15 cellular contexts compared by ENCODE assay signal in genomic region chr3:64353256-64353655, GRCh38.
A peak's percentile ranks its signal among the peaks of the same experiment; 100 is the strongest.
DNase-seq lines count a peak whose midpoint lies in the region; ATAC-seq, FAIRE-seq and TF ChIP-seq lines count a peak whose summit lies in the region.
"Had no signal": no experiment of that assay in that cellular context is flagged by ENCODE, and none has a peak within 500 bp of the region (broad histone marks: within the 10 kb centered on the region; RNA-seq: fewer than 3 reads in every experiment).

No MANE protein-coding gene starts in this region.

- H3K27me3 ChIP-seq in MM.1S (replicated peaks; ENCODE audit: insufficient read depth, low read length) = no peaks in the 10 kb centered on the region
- no peaks in the 10 kb centered on the region for H3K27me3 ChIP-seq in bronchial epithelial cell (ENCODE audit: control insufficient read depth, insufficient read depth, low read length)
- no peaks in the 10 kb centered on the region for H3K27me3 ChIP-seq in left lung
- H3K27me3 ChIP-seq in stomach smooth muscle (ENCODE audit: control insufficient read depth in 1 of 2, insufficient read depth in 2 of 2, low read length in 2 of 2) = no peaks in the 10 kb centered on the region

- peaks cover 61% of the 10 kb centered on the region for H3K4me1 ChIP-seq in MM.1S (ENCODE audit: low read length)
- H3K4me1 ChIP-seq in left lung = peaks cover 13 to 52% of the 10 kb centered on the region in 2 donors
- peaks cover 33% of the 10 kb centered on the region for H3K4me1 ChIP-seq in stomach smooth muscle (ENCODE audit: control insufficient read depth, insufficient read depth, low read length)
- H3K4me1 ChIP-seq: parathyroid adenoma had no signal

- intact Hi-C loops in left lung (cut with DNase I) = no loop called here

- H3K36me3 ChIP-seq in MM.1S (replicated peaks; ENCODE audit: insufficient read depth, low read length) = no peaks in the 10 kb centered on the region
- H3K36me3 ChIP-seq in bronchial epithelial cell (ENCODE audit: control insufficient read depth, insufficient read depth, low read length) = no peaks in the 10 kb centered on the region
- H3K36me3 ChIP-seq in left lung = no peaks in the 10 kb centered on the region
- no peaks in the 10 kb centered on the region for H3K36me3 ChIP-seq in stomach smooth muscle (ENCODE audit: control insufficient read depth in 2 of 2, insufficient read depth in 2 of 2, low read length in 2 of 2)

- H4K20me1 ChIP-seq in MM.1S (ENCODE audit: insufficient read depth, low read length) = no peaks in the 10 kb centered on the region

- H3K4me2 ChIP-seq in MM.1S (ENCODE audit: low read depth, low read length) = peak overlapping the region; percentile 3; the same call in 1 of the 2 replicates

- no peak overlapping the region for H3K4me3 ChIP-seq in MM.1S (ENCODE audit: low read length)
- H3K4me3 ChIP-seq in bronchial epithelial cell (ENCODE audit: low read depth, low read length) = no peak overlapping the region
- H3K4me3 ChIP-seq in left lung = no peak overlapping the region
- H3K4me3 ChIP-seq in stomach smooth muscle (ENCODE audit: low read length in 2 of 2) = peak overlapping the region; percentile 30 to 33
- H3K4me3 ChIP-seq: coronary artery had no signal

- no peak for FAIRE-seq in bronchial epithelial cell (lab: Jason Lieb, UNC)

- no peaks in the 10 kb centered on the region for H3K79me2 ChIP-seq in MM.1S (ENCODE audit: low read length)
- H3K79me2 ChIP-seq: parathyroid adenoma had no signal

- TF ChIP-seq CTCF in MM.1S (IDR thresholded peaks at IDR 0.05; ENCODE audit: low read length) = no peak
- TF ChIP-seq CTCF in bronchial epithelial cell (IDR thresholded peaks at IDR 0.05; ENCODE audit: insufficient read depth, low read length, severe bottlenecking) = no peak
- no peak for TF ChIP-seq CTCF in left lung (IDR thresholded peaks at IDR 0.05)

- H3K9ac ChIP-seq in MM.1S (ENCODE audit: low read length) = no peak overlapping the region
- H3K9ac ChIP-seq in stomach smooth muscle (ENCODE audit: low read length in 2 of 2) = peak overlapping the region; percentile 13 to 14
- H3K9ac ChIP-seq: parathyroid adenoma had no signal

- H3K27ac ChIP-seq in MM.1S (ENCODE audit: low read length) (peak overlapping the region; percentile 27; the same call in 1 of the 2 replicates), left lung (peak overlapping the region; percentile 66 to 67), stomach smooth muscle (ENCODE audit: low read length) (peak overlapping the region; percentile 85)
- H3K27ac ChIP-seq: parathyroid adenoma had no signal

- ATAC-seq in left lung = no peak
- ATAC-seq: activated T-cell treated with anti-CD3 and anti-CD28 coated beads, Interleukin-2, amount 50 U/mL, for 72 hours had no signal

- no peak overlapping the region for H2AFZ ChIP-seq in MM.1S (ENCODE audit: low read length)
- H2AFZ ChIP-seq: parathyroid adenoma had no signal

- no peaks in the 10 kb centered on the region for H3K9me2 ChIP-seq in MM.1S (replicated peaks; ENCODE audit: insufficient read depth, low read length)

- H3F3A ChIP-seq in MM.1S (ENCODE audit: insufficient read depth, low read length) = peaks cover 30% of the 10 kb centered on the region

- H3K9me3 ChIP-seq in MM.1S (replicated peaks; ENCODE audit: insufficient read depth, low read length) = no peaks in the 10 kb centered on the region
- no peaks in the 10 kb centered on the region for H3K9me3 ChIP-seq in left lung
- H3K9me3 ChIP-seq in stomach smooth muscle (ENCODE audit: control insufficient read depth in 2 of 2, low read length in 2 of 2) = no peaks in the 10 kb centered on the region

- DNase-seq in MM.1S = peak; percentile 24
- peak; percentile 37 for DNase-seq in bronchial epithelial cell (ENCODE audit: low read depth)
- DNase-seq in left lung = no peak
- DNase-seq in RPMI8226 = no peak
- DNase-seq in kidney tubule cell (ENCODE audit: low spot score) = no peak
- DNase-seq in islet precursor cell = no peak
- no peak for DNase-seq in COR-L47 (lab: John Stamatoyannopoulos, UW)
- DNase-seq: activated T-cell treated with anti-CD3 and anti-CD28 coated beads, Interleukin-2, amount 50 U/mL, for 72 hours; NCI-H146; NCI-H774; Right ventricle myocardium superior; stimulated activated CD4-positive, alpha-beta T cell treated with anti-CD3 and anti-CD28 coated beads, Interleukin-12 subunit alpha, Interleukin-12 subunit beta, amount 100 ng/mL, for 4 hours had no signal

Comparison
In these comparisons a context has a peak if more than half of its experiments do, and no peak if none do; other contexts are left out.
1. DNase-seq: peak in MM.1S (single experiment) and bronchial epithelial cell (single experiment); none in left lung (0 of 2), RPMI8226 (single experiment), kidney tubule cell (single experiment), islet precursor cell (single experiment) and COR-L47 (single experiment).
2. H3K27ac ChIP-seq: peak in every context shown above with its lines; median percentile 85 in stomach smooth muscle; 66 in left lung; 27 in MM.1S.
3. H3K4me3 ChIP-seq: peak in stomach smooth muscle (2 of 2); none in MM.1S (single experiment), bronchial epithelial cell (single experiment) and left lung (0 of 2).